In genomic region chr4:30094866-30095265, GRCh38 we compare ENCODE assay signal across 16 cellular contexts.
DNase-seq lines count a peak whose midpoint lies in the region; ATAC-seq and TF ChIP-seq lines count a peak whose summit lies in the region.
"Had no signal": no experiment of that assay in that cellular context is flagged by ENCODE, and none has a peak within 500 bp of the region (broad histone marks: within the 10 kb centered on the region; RNA-seq: fewer than 3 reads in every experiment).

No MANE protein-coding gene starts in this region.

- H3K27ac ChIP-seq in transverse colon = no peak overlapping the region
- H3K27ac ChIP-seq: A549, C4-2B had no signal

- in situ Hi-C loops in transverse colon (cut with MboI; ENCODE audit: low pct_ligation_motif_present in 1 of 4, low pct_unique_long_range_greater_than_20kb in 1 of 4, low sequenced_read_pairs in 3 of 4) = no loop called here

- H3K27me3 ChIP-seq in transverse colon = no peaks in the 10 kb centered on the region

- intact Hi-C loops in transverse colon (cut with DNase I; ENCODE audit: low total_unique reads) = no loop called here

- H3K9me3 ChIP-seq in transverse colon = peaks cover 1 to 3% of the 10 kb centered on the region in 2 donors
- H3K9me3 ChIP-seq: A549, HAP-1 had no signal

- no peaks in the 10 kb centered on the region for H3K36me3 ChIP-seq in transverse colon
- H3K36me3 ChIP-seq: HAP-1 had no signal

- WGBS in transverse colon (ENCODE audit: low coverage in 1 of 2), 2 donors = 64 to 72% methylated on average over 1 of the region's 1 CpG

- TF ChIP-seq CTCF in cardiac fibroblast (IDR thresholded peaks at IDR 0.05; ENCODE audit: low read depth, low read length) (no peak), fibroblast of villous mesenchyme (IDR thresholded peaks at IDR 0.05; ENCODE audit: insufficient read depth, low read depth, low read length) (no peak), transverse colon (IDR thresholded peaks at IDR 0.05) (no peak)

- no peak for TF ChIP-seq POLR2A in transverse colon (IDR thresholded peaks at IDR 0.05)

- H3K4me3 ChIP-seq in cardiac fibroblast (replicated peaks in 1 of 2; ENCODE audit: low read depth in 2 of 2, low read length in 2 of 2) = no peak overlapping the region
- H3K4me3 ChIP-seq in fibroblast of villous mesenchyme (ENCODE audit: low read depth, low read length) = no peak overlapping the region
- no peak overlapping the region for H3K4me3 ChIP-seq in transverse colon
- H3K4me3 ChIP-seq: A549, HAP-1, K562 had no signal

- ATAC-seq in GM19455 (IDR thresholded peaks at IDR 0.05; ENCODE audit: unreplicated experiment) = no peak
- ATAC-seq: A549, K562, Panc1 had no signal

- DNase-seq in DMS53 treated with DMSO at 0.1 percent for 48 hours (lab: John Stamatoyannopoulos, UW; ENCODE audit: unreplicated experiment) = peak; percentile 17
- peak; percentile 45 for DNase-seq in M059J (ENCODE audit: low read depth)
- DNase-seq in cardiac fibroblast (ENCODE audit: low read depth in 2 of 2) = peak; percentile 18 to 58
- DNase-seq in fibroblast of villous mesenchyme (ENCODE audit: low read depth) = peak; percentile 22
- DNase-seq in HT-29 (ENCODE audit: low spot score) = no peak
- DNase-seq in NCI-H1436 treated with DMSO at 0.1 percent for 48 hours (lab: John Stamatoyannopoulos, UW) = no peak
- DNase-seq in transverse colon = no peak
- DNase-seq: NCI-H1092, NCI-H1694, SHP77 treated with DMSO at 0.1 percent for 48 hours had no signal

- no peaks in the 10 kb centered on the region for H3K4me1 ChIP-seq in transverse colon
- H3K4me1 ChIP-seq: A549, HAP-1 had no signal

- no peak for TF ChIP-seq EP300 in transverse colon (IDR thresholded peaks at IDR 0.05; ENCODE audit: low read depth)

Comparison
In these comparisons a context has a peak if more than half of its experiments do, and no peak if none do; other contexts are left out.
1. DNase-seq: peak in DMS53 treated with DMSO at 0.1 percent for 48 hours (single experiment), M059J (single experiment), cardiac fibroblast (2 of 2) and fibroblast of villous mesenchyme (single experiment); none in HT-29 (single experiment), NCI-H1436 treated with DMSO at 0.1 percent for 48 hours (single experiment) and transverse colon (single experiment).